In genomic region chr1:211577826-211578639, GRCh38 we compare ENCODE assay signal across 9 cellular contexts. TPM values are rescaled to one million over a fixed set of nuclear protein-coding genes. Genes with fewer than 3 reads are reported as not detected.
DNase-seq lines count a peak whose midpoint lies in the region; ATAC-seq, FAIRE-seq and TF ChIP-seq lines count a peak whose summit lies in the region.
"Had no signal": no experiment of that assay in that cellular context is flagged by ENCODE, and none has a peak within 500 bp of the region (broad histone marks: within the 10 kb centered on the region; RNA-seq: fewer than 3 reads in every experiment).

No MANE protein-coding gene starts in this region.

- POLR2A ChIA-PET in endothelial cell of umbilical vein (lab: Charles Lee), result interaction anchor here (1.0 kb wide), 1 partner anchor 26 kb away, joined by 4 read pairs; no protein-coding TSS in a partner anchor

- dilution Hi-C loops in endothelial cell of umbilical vein (cut with MboI; ENCODE audit: extremely low pct_ligation_motif_present, low sequenced_read_pairs), result no loop called here

- peak overlapping the region; percentile 64 for H3K27ac ChIP-seq in endothelial cell of umbilical vein (ENCODE audit: insufficient read depth, low read depth, low read length)

- intact Hi-C loops in endothelial cell of umbilical vein (cut with micrococcal nuclease), result loop anchor here (1.0 to 10.0 kb wide), 11 partner anchors 27 to 1343 kb away; partner anchors contain the start of genes LPGAT1, RCOR3 and SERTAD4
- intact Hi-C loops in mucosa of descending colon (cut with DNase I, micrococcal nuclease), result loop anchor here (5.0 to 10.0 kb wide), 2 partner anchors 67 to 79 kb away; no protein-coding TSS in a partner anchor

- peak in 11 of 14 donors; percentile 25 to 69 (median 40) for DNase-seq in C1 segment of cervical spinal cord (lab: John Stamatoyannopoulos, UW)
- peak; percentile 57 to 86 for DNase-seq in NOMO-1 (lab: John Stamatoyannopoulos, UW; ENCODE audit: unreplicated experiment in 2 of 2)
- peak; percentile 72 for DNase-seq in activated CD8-positive, alpha-beta memory T cell treated with anti-CD3 and anti-CD28 coated beads, Interleukin-2, amount 50 U/mL, for 4 hours
- peak; percentile 74 for DNase-seq in endothelial cell of umbilical vein (ENCODE audit: low read depth, low spot score)
- peak; percentile 80 to 90 (median 89) for DNase-seq in mucosa of descending colon
- peak; percentile 60 for DNase-seq in stimulated activated CD8-positive, alpha-beta memory T cell treated with anti-CD3 and anti-CD28 coated beads, Interleukin-4, amount 100 ng/mL, for 24 hours (ENCODE audit: low read depth)

- no peaks in the 10 kb centered on the region for H4K20me1 ChIP-seq in endothelial cell of umbilical vein (replicated peaks; ENCODE audit: control insufficient read depth, extremely low read depth, insufficient read depth, low read length)

- peaks cover 37% of the 10 kb centered on the region for H3K4me1 ChIP-seq in endothelial cell of umbilical vein (ENCODE audit: control insufficient read depth, extremely low read depth, insufficient read depth, low read length)
- H3K4me1 ChIP-seq in mucosa of descending colon (ENCODE audit: low read depth), result peaks cover 12% of the 10 kb centered on the region

- peak overlapping the region; percentile 97 for H3K4me2 ChIP-seq in endothelial cell of umbilical vein (ENCODE audit: insufficient read depth, low read length)

- H3K36me3 ChIP-seq in endothelial cell of umbilical vein (ENCODE audit: control insufficient read depth in 2 of 2, extremely low read depth in 1 of 2, insufficient read depth in 2 of 2, low read length in 2 of 2), result peaks cover 0 to 16% of the 10 kb centered on the region in 2 experiments
- no peaks in the 10 kb centered on the region for H3K36me3 ChIP-seq in mucosa of descending colon (ENCODE audit: low read depth)

- H3K27me3 ChIP-seq in endothelial cell of umbilical vein (ENCODE audit: control insufficient read depth in 2 of 2, insufficient read depth in 2 of 2, low read length in 2 of 2), result no peaks in the 10 kb centered on the region

- H3K79me2 ChIP-seq in endothelial cell of umbilical vein (ENCODE audit: control insufficient read depth, insufficient read depth, low read length), result peaks cover 42% of the 10 kb centered on the region

- CTCF ChIA-PET in endothelial cell of umbilical vein (lab: Charles Lee), result interaction anchor here (0.8 to 2.2 kb wide), 16 partner anchors 26 to 102 kb away, joined by 3 to 31 read pairs (median 6); no protein-coding TSS in a partner anchor

- ATAC-seq in GM19025 (IDR thresholded peaks at IDR 0.05; ENCODE audit: low read depth, unreplicated experiment) (peak; percentile 24), HG03342 (IDR thresholded peaks at IDR 0.05; ENCODE audit: unreplicated experiment) (peak; percentile 32), mucosa of descending colon (peak; percentile 71)

- BruUV-seq in endothelial cell of umbilical vein (replicated peaks; lab: Mats Ljungman, UMichigan), result TSS peak; percentile 17

- H3K9me3 ChIP-seq in endothelial cell of umbilical vein (replicated peaks; ENCODE audit: control insufficient read depth, insufficient read depth, low read length) (no peaks in the 10 kb centered on the region), mucosa of descending colon (no peaks in the 10 kb centered on the region)

- H3K9me1 ChIP-seq in endothelial cell of umbilical vein (replicated peaks; ENCODE audit: control insufficient read depth, extremely low read depth, insufficient read depth, low read length), result no peaks in the 10 kb centered on the region

- TF ChIP-seq POLR2A in endothelial cell of umbilical vein (IDR thresholded peaks at IDR 0.05; ENCODE audit: low read depth, low read length), result no peak

- peak overlapping the region; percentile 74 to 99 (median 98) for H3K4me3 ChIP-seq in endothelial cell of umbilical vein (replicated peaks in 1 of 3; ENCODE audit: insufficient read depth in 1 of 3, low read depth in 1 of 3, low read length in 3 of 3)
- H3K4me3 ChIP-seq in mucosa of descending colon, result peak overlapping the region; percentile 94

- H2AFZ ChIP-seq in endothelial cell of umbilical vein (ENCODE audit: low read depth, low read length), result peak overlapping the region; percentile 75

- no peak for FAIRE-seq in endothelial cell of umbilical vein (lab: Jason Lieb, UNC)
- FAIRE-seq: endometrium had no signal

- TF ChIP-seq CTCF in endothelial cell of umbilical vein (IDR thresholded peaks at IDR 0.05; ENCODE audit: extremely low read depth in 1 of 2, insufficient read depth in 1 of 2, low read depth in 1 of 2, low read length in 2 of 2) (peak; percentile 82 to 85), mucosa of descending colon (IDR thresholded peaks at IDR 0.05) (peak; percentile 95)

- peak overlapping the region; percentile 84 for H3K9ac ChIP-seq in endothelial cell of umbilical vein (replicated peaks; ENCODE audit: extremely low read depth, insufficient read depth, low read length)

TF ChIP-seq in endothelial cell of umbilical vein, 7 proteins besides CTCF, POLR2A, EP300 and RAD21:
- TF ChIP-seq MAX (IDR thresholded peaks at IDR 0.05; ENCODE audit: insufficient read depth, insufficient read length) (peak; percentile 53), POLR2AphosphoS5 (IDR thresholded peaks at IDR 0.05; ENCODE audit: insufficient read depth, low read depth, low read length) (no peak)

RNA-seq across cellular contexts. Expression of gene SLC30A1, which starts 0.9 kb away (rescaled TPM):
- total RNA-seq in endothelial cell of umbilical vein (21.5 and 22.1 TPM in 2 replicates), mucosa of descending colon (10 to 100 TPM; 20.8 to 43.5 (median 29.2) TPM)
- polyA plus RNA-seq in endothelial cell of umbilical vein, result 4.2 and 5.5 TPM in 2 replicates
- 4.5 and 4.8 TPM in 2 replicates for polyA plus RNA-seq in endothelial cell of umbilical vein (2011; cell fraction: cytosol; rRNA removed)
- 4.4 and 7.3 TPM in 2 replicates for polyA plus RNA-seq in endothelial cell of umbilical vein (2011; cell fraction: nucleus; rRNA removed)
- 13.9 and 17.7 TPM in 2 replicates for polyA plus RNA-seq in endothelial cell of umbilical vein (2012)
- polyA minus RNA-seq in endothelial cell of umbilical vein, result 11.8 and 14.7 TPM in 2 replicates
- polyA minus RNA-seq in endothelial cell of umbilical vein (2011; cell fraction: cytosol; rRNA and poly(A)+ RNA removed), result 43.8 TPM
- polyA minus RNA-seq in endothelial cell of umbilical vein (2011; cell fraction: nucleus; rRNA and poly(A)+ RNA removed), result 13.7 and 18.0 TPM in 2 replicates

Comparison
In these comparisons a context has a peak if more than half of its experiments do, and no peak if none do; other contexts are left out.
1. Peak in every context shown above with its lines: DNase-seq, ATAC-seq, H3K4me3 ChIP-seq and H3K27ac ChIP-seq.